1 cellular context compared by ENCODE assay signal in the genomic region with DNA sequence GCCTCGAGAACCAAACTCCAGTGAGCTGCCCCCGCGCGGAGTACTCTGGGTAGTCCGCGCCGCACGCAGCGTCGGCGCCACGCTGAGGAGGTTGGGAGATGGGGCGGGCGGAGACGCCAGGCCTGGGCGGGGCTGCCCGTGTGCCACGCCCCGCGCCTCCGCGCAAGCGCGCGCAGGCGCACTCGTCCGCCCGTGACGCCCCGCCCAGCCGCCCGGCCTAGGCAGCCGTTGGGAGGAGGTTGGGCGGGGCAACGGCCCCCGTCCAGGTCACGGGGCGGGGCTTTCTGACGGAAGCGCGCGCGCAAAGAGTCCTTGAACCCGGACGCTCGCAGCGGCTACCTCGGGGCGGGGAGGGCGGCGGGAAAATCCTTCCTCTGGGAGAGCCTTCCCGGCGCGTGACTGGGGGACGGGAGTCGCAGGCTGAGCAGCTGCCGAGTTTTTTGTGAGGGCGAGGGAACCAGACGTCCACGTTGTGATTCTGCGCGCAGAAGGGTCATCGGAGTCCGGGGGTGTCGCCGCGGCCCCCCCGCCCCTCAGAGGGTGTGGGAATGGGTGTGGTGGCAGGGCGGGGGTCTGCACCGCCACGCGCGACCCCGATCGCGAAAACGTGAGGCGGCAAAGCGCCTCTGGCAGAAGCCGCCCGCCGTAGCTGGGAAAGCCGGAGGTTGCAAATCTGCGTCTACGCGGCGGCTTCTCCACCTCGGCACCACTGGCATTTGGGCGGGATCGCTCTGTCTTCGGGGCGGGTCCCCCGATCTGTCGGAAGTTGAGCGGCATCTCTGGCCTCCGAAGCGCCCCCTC.
TF ChIP-seq lines count a peak whose summit lies in the region.

A gene with protein sequence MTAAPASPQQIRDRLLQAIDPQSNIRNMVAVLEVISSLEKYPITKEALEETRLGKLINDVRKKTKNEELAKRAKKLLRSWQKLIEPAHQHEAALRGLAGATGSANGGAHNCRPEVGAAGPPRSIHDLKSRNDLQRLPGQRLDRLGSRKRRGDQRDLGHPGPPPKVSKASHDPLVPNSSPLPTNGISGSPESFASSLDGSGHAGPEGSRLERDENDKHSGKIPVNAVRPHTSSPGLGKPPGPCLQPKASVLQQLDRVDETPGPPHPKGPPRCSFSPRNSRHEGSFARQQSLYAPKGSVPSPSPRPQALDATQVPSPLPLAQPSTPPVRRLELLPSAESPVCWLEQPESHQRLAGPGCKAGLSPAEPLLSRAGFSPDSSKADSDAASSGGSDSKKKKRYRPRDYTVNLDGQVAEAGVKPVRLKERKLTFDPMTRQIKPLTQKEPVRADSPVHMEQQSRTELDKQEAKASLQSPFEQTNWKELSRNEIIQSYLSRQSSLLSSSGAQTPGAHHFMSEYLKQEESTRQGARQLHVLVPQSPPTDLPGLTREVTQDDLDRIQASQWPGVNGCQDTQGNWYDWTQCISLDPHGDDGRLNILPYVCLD (minus strand): TSS at position 22 of the 801 bp plus-strand sequence. CDS start 261 bp downstream, outside the sequence.

TF ChIP-seq in K562, 482 proteins besides CTCF, POLR2A, EP300 and RAD21 (continued from another document and continues in another):
- TF ChIP-seq PML (IDR thresholded peaks at IDR 0.05; ENCODE audit: low read length) (peak; percentile 47), SMARCB1 (IDR thresholded peaks at IDR 0.05; ENCODE audit: insufficient read length, low read depth) (no peak), MEF2D (tag; conservative IDR thresholded peaks at IDR 0.05; ENCODE audit: low read depth) (no peak), HNRNPLL (IDR thresholded peaks at IDR 0.05; ENCODE audit: low read depth, low read length, poor library complexity, severe bottlenecking) (peak; percentile 33), ZNF165 (CRISPR knock-in tag; IDR thresholded peaks at IDR 0.05; ENCODE audit: borderline replicate concordance) (no peak), XRCC4 (IDR thresholded peaks at IDR 0.05; ENCODE audit: extremely low read depth, insufficient read depth, insufficient read length) (no peak), SMAD4 (CRISPR knock-in tag; conservative IDR thresholded peaks at IDR 0.05) (no peak; the same call in 1 of the 2 replicates), NELFE (IDR thresholded peaks at IDR 0.05; ENCODE audit: insufficient read depth, insufficient read length) (no peak), CREM (IDR thresholded peaks at IDR 0.05; ENCODE audit: low read depth) (peak; percentile 83), PHF8 (IDR thresholded peaks at IDR 0.05; ENCODE audit: borderline replicate concordance, low read length) (peak; percentile 77; the same call in 1 of the 2 replicates), SAFB2 (IDR thresholded peaks at IDR 0.05; ENCODE audit: borderline replicate concordance, low read depth, low read length, severe bottlenecking) (no peak), NCOR1 (IDR thresholded peaks at IDR 0.05) (no peak), CHD2 (IDR thresholded peaks at IDR 0.05; ENCODE audit: low read depth, low read length) (no peak), ATF1 (CRISPR knock-in tag; IDR thresholded peaks at IDR 0.05) (0 out of 2 replicates have a peak, but pooled peaks have one; percentile 28), ATF1 (tag; IDR thresholded peaks at IDR 0.05) (peak; percentile 83), GATA2 (CRISPR knock-in tag; IDR thresholded peaks at IDR 0.05) (no peak), RBFOX2 (IDR thresholded peaks at IDR 0.05; ENCODE audit: low read depth, low read length) (peak; percentile 91), SMARCE1 (IDR thresholded peaks at IDR 0.05) (no peak), ZSCAN29 (IDR thresholded peaks at IDR 0.05) (peak; percentile 97), LEF1 (IDR thresholded peaks at IDR 0.05) (no peak), KHSRP (IDR thresholded peaks at IDR 0.05) (no peak), ZNF436 (CRISPR knock-in tag; IDR thresholded peaks at IDR 0.05) (no peak), ZNF253 (CRISPR knock-in tag; conservative IDR thresholded peaks at IDR 0.05) (no peak), MAFG (tag; conservative IDR thresholded peaks at IDR 0.05) (no peak), ZNF232 (CRISPR knock-in tag; IDR thresholded peaks at IDR 0.05) (no peak), KAT7 (CRISPR knock-in tag; IDR thresholded peaks at IDR 0.05; ENCODE audit: borderline replicate concordance) (no peak), NFYB (IDR thresholded peaks at IDR 0.05; ENCODE audit: extremely low read depth, insufficient read length) (no peak), SUPT5H (IDR thresholded peaks at IDR 0.05) (peak; percentile 87), ZSCAN32 (CRISPR knock-in tag; IDR thresholded peaks at IDR 0.05) (no peak), NONO (IDR thresholded peaks at IDR 0.05; ENCODE audit: low read depth in 2 of 2, low read length in 1 of 2) (peak in 1 of 2 experiments; percentile 73; a peak in 1 of 4 replicates), YY1 (IDR thresholded peaks at IDR 0.05; ENCODE audit: borderline replicate concordance in 1 of 3, control insufficient read depth in 1 of 3, extremely low read depth in 1 of 3, insufficient read depth in 3 of 3, insufficient read length in 1 of 3, insufficient replicate concordance in 2 of 3, low read depth in 1 of 3, low read length in 2 of 3) (peak in 2 of 3 experiments; percentile 34 to 68), GTF2F1 (IDR thresholded peaks at IDR 0.05; ENCODE audit: low read depth, low read length) (no peak; the same call in 1 of the 2 replicates)
- TF ChIP-seq, protein P1, sequence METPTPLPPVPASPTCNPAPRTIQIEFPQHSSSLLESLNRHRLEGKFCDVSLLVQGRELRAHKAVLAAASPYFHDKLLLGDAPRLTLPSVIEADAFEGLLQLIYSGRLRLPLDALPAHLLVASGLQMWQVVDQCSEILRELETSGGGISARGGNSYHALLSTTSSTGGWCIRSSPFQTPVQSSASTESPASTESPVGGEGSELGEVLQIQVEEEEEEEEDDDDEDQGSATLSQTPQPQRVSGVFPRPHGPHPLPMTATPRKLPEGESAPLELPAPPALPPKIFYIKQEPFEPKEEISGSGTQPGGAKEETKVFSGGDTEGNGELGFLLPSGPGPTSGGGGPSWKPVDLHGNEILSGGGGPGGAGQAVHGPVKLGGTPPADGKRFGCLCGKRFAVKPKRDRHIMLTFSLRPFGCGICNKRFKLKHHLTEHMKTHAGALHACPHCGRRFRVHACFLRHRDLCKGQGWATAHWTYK (CRISPR knock-in tag; IDR thresholded peaks at IDR 0.05), result peak; percentile 24; the same call in 1 of the 2 replicates
- TF ChIP-seq, protein P2, sequence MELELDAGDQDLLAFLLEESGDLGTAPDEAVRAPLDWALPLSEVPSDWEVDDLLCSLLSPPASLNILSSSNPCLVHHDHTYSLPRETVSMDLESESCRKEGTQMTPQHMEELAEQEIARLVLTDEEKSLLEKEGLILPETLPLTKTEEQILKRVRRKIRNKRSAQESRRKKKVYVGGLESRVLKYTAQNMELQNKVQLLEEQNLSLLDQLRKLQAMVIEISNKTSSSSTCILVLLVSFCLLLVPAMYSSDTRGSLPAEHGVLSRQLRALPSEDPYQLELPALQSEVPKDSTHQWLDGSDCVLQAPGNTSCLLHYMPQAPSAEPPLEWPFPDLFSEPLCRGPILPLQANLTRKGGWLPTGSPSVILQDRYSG (tag; conservative IDR thresholded peaks at IDR 0.05; ENCODE audit: low read depth), result no peak
- TF ChIP-seq, protein P3, sequence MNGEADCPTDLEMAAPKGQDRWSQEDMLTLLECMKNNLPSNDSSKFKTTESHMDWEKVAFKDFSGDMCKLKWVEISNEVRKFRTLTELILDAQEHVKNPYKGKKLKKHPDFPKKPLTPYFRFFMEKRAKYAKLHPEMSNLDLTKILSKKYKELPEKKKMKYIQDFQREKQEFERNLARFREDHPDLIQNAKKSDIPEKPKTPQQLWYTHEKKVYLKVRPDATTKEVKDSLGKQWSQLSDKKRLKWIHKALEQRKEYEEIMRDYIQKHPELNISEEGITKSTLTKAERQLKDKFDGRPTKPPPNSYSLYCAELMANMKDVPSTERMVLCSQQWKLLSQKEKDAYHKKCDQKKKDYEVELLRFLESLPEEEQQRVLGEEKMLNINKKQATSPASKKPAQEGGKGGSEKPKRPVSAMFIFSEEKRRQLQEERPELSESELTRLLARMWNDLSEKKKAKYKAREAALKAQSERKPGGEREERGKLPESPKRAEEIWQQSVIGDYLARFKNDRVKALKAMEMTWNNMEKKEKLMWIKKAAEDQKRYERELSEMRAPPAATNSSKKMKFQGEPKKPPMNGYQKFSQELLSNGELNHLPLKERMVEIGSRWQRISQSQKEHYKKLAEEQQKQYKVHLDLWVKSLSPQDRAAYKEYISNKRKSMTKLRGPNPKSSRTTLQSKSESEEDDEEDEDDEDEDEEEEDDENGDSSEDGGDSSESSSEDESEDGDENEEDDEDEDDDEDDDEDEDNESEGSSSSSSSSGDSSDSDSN (IDR thresholded peaks at IDR 0.05; ENCODE audit: borderline replicate concordance in 1 of 2, low read depth in 2 of 2, low read length in 2 of 2), result no peak; a peak in 1 of 4 replicates
- TF ChIP-seq, protein P4, sequence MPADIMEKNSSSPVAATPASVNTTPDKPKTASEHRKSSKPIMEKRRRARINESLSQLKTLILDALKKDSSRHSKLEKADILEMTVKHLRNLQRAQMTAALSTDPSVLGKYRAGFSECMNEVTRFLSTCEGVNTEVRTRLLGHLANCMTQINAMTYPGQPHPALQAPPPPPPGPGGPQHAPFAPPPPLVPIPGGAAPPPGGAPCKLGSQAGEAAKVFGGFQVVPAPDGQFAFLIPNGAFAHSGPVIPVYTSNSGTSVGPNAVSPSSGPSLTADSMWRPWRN (IDR thresholded peaks at IDR 0.05; ENCODE audit: low read depth), result no peak
- TF ChIP-seq, protein P5, sequence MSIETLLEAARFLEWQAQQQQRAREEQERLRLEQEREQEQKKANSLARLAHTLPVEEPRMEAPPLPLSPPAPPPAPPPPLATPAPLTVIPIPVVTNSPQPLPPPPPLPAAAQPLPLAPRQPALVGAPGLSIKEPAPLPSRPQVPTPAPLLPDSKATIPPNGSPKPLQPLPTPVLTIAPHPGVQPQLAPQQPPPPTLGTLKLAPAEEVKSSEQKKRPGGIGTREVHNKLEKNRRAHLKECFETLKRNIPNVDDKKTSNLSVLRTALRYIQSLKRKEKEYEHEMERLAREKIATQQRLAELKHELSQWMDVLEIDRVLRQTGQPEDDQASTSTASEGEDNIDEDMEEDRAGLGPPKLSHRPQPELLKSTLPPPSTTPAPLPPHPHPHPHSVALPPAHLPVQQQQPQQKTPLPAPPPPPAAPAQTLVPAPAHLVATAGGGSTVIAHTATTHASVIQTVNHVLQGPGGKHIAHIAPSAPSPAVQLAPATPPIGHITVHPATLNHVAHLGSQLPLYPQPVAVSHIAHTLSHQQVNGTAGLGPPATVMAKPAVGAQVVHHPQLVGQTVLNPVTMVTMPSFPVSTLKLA (conservative IDR thresholded peaks at IDR 0.05), result peak; percentile 70 to 89
- TF ChIP-seq, protein P6, sequence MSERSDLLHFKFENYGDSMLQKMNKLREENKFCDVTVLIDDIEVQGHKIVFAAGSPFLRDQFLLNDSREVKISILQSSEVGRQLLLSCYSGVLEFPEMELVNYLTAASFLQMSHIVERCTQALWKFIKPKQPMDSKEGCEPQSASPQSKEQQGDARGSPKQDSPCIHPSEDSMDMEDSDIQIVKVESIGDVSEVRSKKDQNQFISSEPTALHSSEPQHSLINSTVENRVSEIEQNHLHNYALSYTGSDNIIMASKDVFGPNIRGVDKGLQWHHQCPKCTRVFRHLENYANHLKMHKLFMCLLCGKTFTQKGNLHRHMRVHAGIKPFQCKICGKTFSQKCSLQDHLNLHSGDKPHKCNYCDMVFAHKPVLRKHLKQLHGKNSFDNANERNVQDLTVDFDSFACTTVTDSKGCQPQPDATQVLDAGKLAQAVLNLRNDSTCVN (CRISPR knock-in tag; IDR thresholded peaks at IDR 0.05), result no peak
- TF ChIP-seq, protein P7, sequence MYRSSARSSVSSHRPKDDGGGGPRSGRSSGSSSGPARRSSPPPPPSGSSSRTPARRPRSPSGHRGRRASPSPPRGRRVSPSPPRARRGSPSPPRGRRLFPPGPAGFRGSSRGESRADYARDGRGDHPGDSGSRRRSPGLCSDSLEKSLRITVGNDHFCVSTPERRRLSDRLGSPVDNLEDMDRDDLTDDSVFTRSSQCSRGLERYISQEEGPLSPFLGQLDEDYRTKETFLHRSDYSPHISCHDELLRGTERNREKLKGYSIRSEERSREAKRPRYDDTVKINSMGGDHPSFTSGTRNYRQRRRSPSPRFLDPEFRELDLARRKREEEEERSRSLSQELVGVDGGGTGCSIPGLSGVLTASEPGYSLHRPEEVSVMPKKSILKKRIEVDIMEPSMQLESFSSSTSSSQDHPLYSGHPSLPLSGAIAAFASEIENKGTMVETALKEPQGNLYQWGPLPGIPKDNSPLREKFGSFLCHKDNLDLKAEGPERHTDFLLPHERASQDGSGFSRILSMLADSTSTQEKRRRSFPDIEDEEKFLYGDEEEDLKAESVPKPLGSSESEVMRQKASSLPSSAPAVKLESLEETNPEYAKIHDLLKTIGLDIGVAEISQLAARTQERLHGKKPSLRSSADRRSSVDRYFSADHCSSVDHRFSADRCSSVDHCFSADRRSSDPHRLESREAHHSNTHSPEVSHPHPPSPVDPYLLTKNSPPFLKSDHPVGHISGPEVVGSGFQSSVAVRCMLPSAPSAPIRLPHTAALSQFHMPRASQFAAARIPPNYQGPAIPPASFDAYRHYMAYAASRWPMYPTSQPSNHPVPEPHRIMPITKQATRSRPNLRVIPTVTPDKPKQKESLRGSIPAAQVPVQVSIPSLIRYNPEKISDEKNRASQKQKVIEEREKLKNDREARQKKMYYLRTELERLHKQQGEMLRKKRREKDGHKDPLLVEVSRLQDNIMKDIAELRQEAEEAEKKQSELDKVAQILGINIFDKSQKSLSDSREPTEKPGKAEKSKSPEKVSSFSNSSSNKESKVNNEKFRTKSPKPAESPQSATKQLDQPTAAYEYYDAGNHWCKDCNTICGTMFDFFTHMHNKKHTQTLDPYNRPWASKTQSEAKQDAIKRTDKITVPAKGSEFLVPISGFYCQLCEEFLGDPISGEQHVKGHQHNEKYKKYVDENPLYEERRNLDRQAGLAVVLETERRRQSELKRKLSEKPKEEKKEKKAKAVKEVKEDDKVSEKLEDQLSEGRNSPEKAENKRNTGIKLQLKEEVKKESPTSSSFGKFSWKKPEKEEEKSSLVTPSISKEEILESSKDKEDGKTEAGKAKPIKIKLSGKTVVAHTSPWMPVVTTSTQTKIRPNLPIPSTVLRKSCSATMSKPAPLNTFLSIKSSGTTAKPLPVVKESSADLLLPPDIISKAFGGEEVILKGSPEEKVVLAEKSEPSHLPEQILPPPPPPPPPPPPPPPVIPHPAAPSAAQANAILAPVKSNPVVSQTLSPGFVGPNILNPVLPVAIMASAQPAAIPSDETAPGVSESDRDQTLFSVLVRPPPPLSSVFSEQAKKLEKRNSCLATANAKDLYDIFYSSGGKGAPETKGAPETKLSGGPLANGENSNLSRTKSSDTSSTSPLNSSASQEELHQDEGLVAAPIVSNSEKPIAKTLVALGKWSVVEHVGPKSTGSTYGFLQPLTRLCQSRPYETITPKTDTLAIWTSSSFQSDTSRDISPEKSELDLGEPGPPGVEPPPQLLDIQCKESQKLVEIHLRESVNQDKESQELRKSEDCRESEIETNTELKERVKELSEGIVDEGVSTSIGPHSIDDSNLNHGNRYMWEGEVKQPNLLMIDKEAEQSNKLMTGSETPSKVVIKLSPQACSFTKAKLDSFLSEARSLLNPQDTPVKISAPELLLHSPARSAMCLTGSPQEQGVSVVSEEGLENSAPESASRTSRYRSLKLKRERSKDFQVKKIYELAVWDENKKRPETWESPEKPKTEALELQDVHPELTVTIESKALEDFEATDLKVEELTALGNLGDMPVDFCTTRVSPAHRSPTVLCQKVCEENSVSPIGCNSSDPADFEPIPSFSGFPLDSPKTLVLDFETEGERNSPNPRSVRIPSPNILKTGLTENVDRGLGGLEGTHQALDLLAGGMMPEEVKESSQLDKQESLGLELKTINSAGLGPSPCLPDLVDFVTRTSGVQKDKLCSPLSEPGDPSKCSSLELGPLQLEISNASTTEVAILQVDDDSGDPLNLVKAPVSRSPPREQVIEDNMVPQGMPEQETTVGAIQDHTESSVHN (IDR thresholded peaks at IDR 0.05; ENCODE audit: borderline replicate concordance in 1 of 2, low read depth in 1 of 2), result no peak
- TF ChIP-seq, protein P8, sequence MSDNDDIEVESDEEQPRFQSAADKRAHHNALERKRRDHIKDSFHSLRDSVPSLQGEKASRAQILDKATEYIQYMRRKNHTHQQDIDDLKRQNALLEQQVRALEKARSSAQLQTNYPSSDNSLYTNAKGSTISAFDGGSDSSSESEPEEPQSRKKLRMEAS (CRISPR knock-in tag; IDR thresholded peaks at IDR 0.05), result no peak
